In the genomic region with DNA sequence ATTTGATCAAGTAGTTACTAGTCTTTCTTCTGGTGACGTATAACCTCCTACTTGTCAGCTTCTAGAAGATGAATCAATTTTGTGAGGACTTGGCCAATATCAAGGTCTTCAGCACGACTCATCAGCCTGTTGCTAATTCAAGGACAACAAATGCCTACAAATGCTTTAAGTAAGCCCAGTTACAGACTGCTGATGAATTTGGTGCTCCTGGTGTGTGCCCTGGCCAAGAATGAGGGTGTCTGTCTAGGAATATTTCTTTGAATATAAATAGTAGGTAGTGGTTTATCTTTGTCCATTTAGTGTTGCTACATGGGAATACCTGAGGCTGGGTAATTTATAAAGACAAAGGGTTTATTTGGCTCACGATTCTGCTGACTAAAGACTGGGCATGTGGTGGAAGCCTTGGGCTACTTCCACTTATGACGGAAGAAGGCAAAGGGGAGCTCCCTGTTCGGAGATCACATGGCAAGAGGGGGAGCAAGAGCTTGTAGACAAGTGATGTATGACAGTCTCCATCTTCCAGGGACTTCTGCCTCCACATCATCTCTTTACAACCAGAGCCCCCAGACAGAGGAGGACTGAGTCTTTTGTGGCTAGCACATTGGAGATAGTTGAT, we compare ENCODE assay signal across 16 cellular contexts.
DNase-seq lines count a peak whose midpoint lies in the region; ATAC-seq, FAIRE-seq and TF ChIP-seq lines count a peak whose summit lies in the region.
"Had no signal": no experiment of that assay in that cellular context is flagged by ENCODE, and none has a peak within 500 bp of the region (broad histone marks: within the 10 kb centered on the region; RNA-seq: fewer than 3 reads in every experiment).

No MANE protein-coding gene starts in this region.

- WGBS in heart right ventricle, 2 donors = 47 to 56% methylated on average over 5 of the region's 5 CpGs

- FAIRE-seq in astrocyte (lab: Jason Lieb, UNC) = no peak
- FAIRE-seq: urothelium cell line had no signal

- H3K36me3 ChIP-seq in A673 (ENCODE audit: insufficient read depth, low read length, poor library complexity, severe bottlenecking) (no peaks in the 10 kb centered on the region), astrocyte (ENCODE audit: insufficient read depth, low read length) (no peaks in the 10 kb centered on the region), heart right ventricle (no peaks in the 10 kb centered on the region)

- H3K27ac ChIP-seq in A673 (ENCODE audit: low read depth, low read length, poor library complexity, severe bottlenecking) (no peak overlapping the region), astrocyte (ENCODE audit: low read depth, low read length) (no peak overlapping the region), heart right ventricle (peak overlapping the region in 4 of 10 donors; percentile 5 to 61 (median 37)), coronary artery (no peak overlapping the region)
- H3K27ac ChIP-seq: body of pancreas, HL-60, SK-N-MC had no signal

- H2AFZ ChIP-seq in astrocyte (ENCODE audit: low read depth, low read length) = no peak overlapping the region

- H3K4me3 Mint-ChIP-seq in astrocyte (ENCODE audit: unreplicated experiment) = no peak overlapping the region
- H3K4me3 Mint-ChIP-seq in natural killer cell treated with Interleukin-12 subunit alpha and Interleukin-12 subunit beta and Interleukin-15 and Interleukin-18, amount 100 ng/mL, for 72 hours = no peak overlapping the region

- H3K27ac Mint-ChIP-seq in astrocyte (ENCODE audit: unreplicated experiment) = no peak overlapping the region
- H3K27ac Mint-ChIP-seq in natural killer cell treated with Interleukin-12 subunit alpha and Interleukin-12 subunit beta and Interleukin-15 and Interleukin-18, amount 100 ng/mL, for 72 hours = peak overlapping the region in 1 of 2 donors; percentile 35

- no TSS peak for BruUV-seq in A673 (replicated peaks; lab: Mats Ljungman, UMichigan)

- H3K4me3 ChIP-seq in A673 (ENCODE audit: low read depth, low read length, poor library complexity, severe bottlenecking) = no peak overlapping the region
- H3K4me3 ChIP-seq in astrocyte (ENCODE audit: insufficient read depth, low read depth, low read length) = no peak overlapping the region
- no peak overlapping the region for H3K4me3 ChIP-seq in heart right ventricle
- no peak overlapping the region for H3K4me3 ChIP-seq in coronary artery
- H3K4me3 ChIP-seq: body of pancreas, SK-N-MC, smooth muscle cell had no signal

- no peaks in the 10 kb centered on the region for H3K9me3 ChIP-seq in A673 (ENCODE audit: low read depth, low read length, poor library complexity, severe bottlenecking)
- no peaks in the 10 kb centered on the region for H3K9me3 ChIP-seq in astrocyte (ENCODE audit: insufficient read depth, low read depth, low read length)
- H3K9me3 ChIP-seq in heart right ventricle = no peaks in the 10 kb centered on the region
- H3K9me3 ChIP-seq: body of pancreas had no signal

- H3K9ac ChIP-seq in astrocyte (ENCODE audit: low read length) = no peak overlapping the region

- POLR2A ChIA-PET in A673 (lab: Charles Lee; ENCODE audit: low non-redundant PET) = no interaction called here

- peaks cover 3% of the 10 kb centered on the region for H3K36me3 Mint-ChIP-seq in astrocyte (ENCODE audit: low read depth, unreplicated experiment)
- H3K36me3 Mint-ChIP-seq in natural killer cell treated with Interleukin-12 subunit alpha and Interleukin-12 subunit beta and Interleukin-15 and Interleukin-18, amount 100 ng/mL, for 72 hours = no peaks in the 10 kb centered on the region

- TF ChIP-seq CTCF in A673 (conservative IDR thresholded peaks at IDR 0.05; ENCODE audit: low read depth, low read length) (no peak), astrocyte (IDR thresholded peaks at IDR 0.05; ENCODE audit: insufficient read depth, low read depth, low read length) (no peak), heart right ventricle (IDR thresholded peaks at IDR 0.05) (no peak), coronary artery (IDR thresholded peaks at IDR 0.05) (no peak)

- H3K9me3 Mint-ChIP-seq in astrocyte (ENCODE audit: unreplicated experiment) = no peaks in the 10 kb centered on the region
- H3K9me3 Mint-ChIP-seq in natural killer cell treated with Interleukin-12 subunit alpha and Interleukin-12 subunit beta and Interleukin-15 and Interleukin-18, amount 100 ng/mL, for 72 hours = no peaks in the 10 kb centered on the region

- peaks cover 2% of the 10 kb centered on the region for H3K27me3 Mint-ChIP-seq in astrocyte (ENCODE audit: low read depth, unreplicated experiment)
- H3K27me3 Mint-ChIP-seq in natural killer cell treated with Interleukin-12 subunit alpha and Interleukin-12 subunit beta and Interleukin-15 and Interleukin-18, amount 100 ng/mL, for 72 hours = no peaks in the 10 kb centered on the region

- DNase-seq in A673 (ENCODE audit: low spot score) = peak; percentile 9
- peak; percentile 64 for DNase-seq in HS-5 (ENCODE audit: low read depth)
- peak; percentile 33 for DNase-seq in astrocyte (ENCODE audit: low read depth)
- DNase-seq in heart right ventricle = no peak
- no peak for DNase-seq in coronary artery (ENCODE audit: low spot score)
- DNase-seq in ACHN = no peak
- no peak for DNase-seq in NCI-H187 (lab: John Stamatoyannopoulos, UW)
- no peak for DNase-seq in natural killer cell treated with Interleukin-12 subunit alpha and Interleukin-12 subunit beta and Interleukin-15 and Interleukin-18, amount 100 ng/mL, for 72 hours (ENCODE audit: low spot score)
- DNase-seq: AML-193, body of pancreas, NCI-H1105, NCI-H774 had no signal

- in situ Hi-C loops in ACHN (cut with HindIII; ENCODE audit: low pct_ligation_motif_present, low pct_unique_long_range_greater_than_20kb, low sequenced_read_pairs) = no loop called here

- intact Hi-C loops in A673 (cut with micrococcal nuclease; ENCODE audit: unreplicated experiment) (no loop called here), heart right ventricle (cut with DNase I) (no loop called here)

- ATAC-seq in heart right ventricle = peak; percentile 24 to 64 (median 35)
- ATAC-seq in natural killer cell treated with Interleukin-12 subunit alpha and Interleukin-12 subunit beta and Interleukin-15 and Interleukin-18, amount 100 ng/mL, for 72 hours = no peak
- ATAC-seq: body of pancreas had no signal

- CTCF ChIA-PET in A673 (lab: Charles Lee) = no interaction called here

- H3K4me1 Mint-ChIP-seq in astrocyte (ENCODE audit: low read depth, unreplicated experiment) = peaks cover 5% of the 10 kb centered on the region
- H3K4me1 Mint-ChIP-seq in natural killer cell treated with Interleukin-12 subunit alpha and Interleukin-12 subunit beta and Interleukin-15 and Interleukin-18, amount 100 ng/mL, for 72 hours (ENCODE audit: low read depth in 2 of 2) = peaks cover 34 to 35% of the 10 kb centered on the region in 2 donors

- peaks cover 7% of the 10 kb centered on the region for H3K4me1 ChIP-seq in A673 (ENCODE audit: insufficient read depth, low read length, poor library complexity, severe bottlenecking)
- H3K4me1 ChIP-seq in astrocyte (ENCODE audit: insufficient read depth, low read length) = no peaks in the 10 kb centered on the region
- H3K4me1 ChIP-seq in heart right ventricle = peaks cover 2 to 35% (median 24%) of the 10 kb centered on the region in 9 donors
- H3K4me1 ChIP-seq: body of pancreas had no signal

- no peaks in the 10 kb centered on the region for H3K27me3 ChIP-seq in A673 (replicated peaks; ENCODE audit: insufficient read depth, low read depth, low read length, poor library complexity)
- H3K27me3 ChIP-seq in astrocyte (ENCODE audit: insufficient read depth, low read length) = no peaks in the 10 kb centered on the region
- H3K27me3 ChIP-seq in heart right ventricle = no peaks in the 10 kb centered on the region
- H3K27me3 ChIP-seq: body of pancreas had no signal

- no peaks in the 10 kb centered on the region for H3K79me2 ChIP-seq in astrocyte (ENCODE audit: insufficient read depth, low read length)

- no peak overlapping the region for H3K4me2 ChIP-seq in astrocyte (ENCODE audit: low read length)
- H3K4me2 ChIP-seq: smooth muscle cell had no signal

- H4K20me1 ChIP-seq in astrocyte (ENCODE audit: insufficient read depth, low read length) = no peaks in the 10 kb centered on the region

Comparison
In these comparisons a context has a peak if more than half of its experiments do, and no peak if none do; other contexts are left out.
1. DNase-seq: peak in A673 (single experiment), HS-5 (single experiment) and astrocyte (single experiment); none in heart right ventricle (0 of 2), coronary artery (single experiment), ACHN (single experiment), NCI-H187 (0 of 2) and natural killer cell treated with Interleukin-12 subunit alpha and Interleukin-12 subunit beta and Interleukin-15 and Interleukin-18, amount 100 ng/mL, for 72 hours (single experiment).
2. ATAC-seq: peak in heart right ventricle (8 of 8); none in natural killer cell treated with Interleukin-12 subunit alpha and Interleukin-12 subunit beta and Interleukin-15 and Interleukin-18, amount 100 ng/mL, for 72 hours (0 of 2).